In genomic region chr9:37953775-37954437, GRCh38 we compare ENCODE assay signal across 9 cellular contexts. TPM values are rescaled to one million over a fixed set of nuclear protein-coding genes. Genes with fewer than 3 reads are reported as not detected.
DNase-seq lines count a peak whose midpoint lies in the region; ATAC-seq lines count a peak whose summit lies in the region.
"Had no signal": no experiment of that assay in that cellular context is flagged by ENCODE, and none has a peak within 500 bp of the region (broad histone marks: within the 10 kb centered on the region; RNA-seq: fewer than 3 reads in every experiment).

No MANE protein-coding gene starts in this region.

- no peak overlapping the region for H3K4me3 Mint-ChIP-seq in CD4-positive, CD25-positive, alpha-beta regulatory T cell
- peak overlapping the region; percentile 34 for H3K4me3 Mint-ChIP-seq in stimulated activated memory B cell treated with anti-CD40 and anti-IgM and Interleukin-4, amounts not matched to agents 10 μg/mL and 1 μg/mL and 100 μg/mL, for 72 hours

- no peaks in the 10 kb centered on the region for H3K36me3 ChIP-seq in CD4-positive, CD25-positive, alpha-beta regulatory T cell (ENCODE audit: control insufficient read depth, insufficient read depth, low read length)

- peaks cover 0 to 5% (median 5%) of the 10 kb centered on the region in 4 donors for H3K4me1 Mint-ChIP-seq in CD4-positive, CD25-positive, alpha-beta regulatory T cell
- H3K4me1 Mint-ChIP-seq in stimulated activated memory B cell treated with anti-CD40 and anti-IgM and Interleukin-4, amounts not matched to agents 10 μg/mL and 1 μg/mL and 100 μg/mL, for 72 hours: peaks cover 37% of the 10 kb centered on the region

- H3K27ac ChIP-seq in CD4-positive, CD25-positive, alpha-beta regulatory T cell (ENCODE audit: insufficient read depth, low read length, poor library complexity, severe bottlenecking): no peak overlapping the region
- H3K27ac ChIP-seq: KMS-11 had no signal

- DNase-seq in CD4-positive, CD25-positive, alpha-beta regulatory T cell: peak in 1 of 3 donors; percentile 48
- DNase-seq in activated CD8-positive, alpha-beta memory T cell treated with anti-CD3 and anti-CD28 coated beads for 48 hours (ENCODE audit: low read depth in 2 of 3, low spot score in 2 of 3): peak in 2 of 3 experiments; percentile 19 to 30
- DNase-seq in hepatic stellate cell (ENCODE audit: low spot score) (peak; percentile 94), HuH-7.5 (ENCODE audit: low spot score) (no peak), GF-D8 (lab: John Stamatoyannopoulos, UW) (no peak)

- H3K36me3 Mint-ChIP-seq in CD4-positive, CD25-positive, alpha-beta regulatory T cell: peaks cover 4% of the 10 kb centered on the region
- peaks cover 32% of the 10 kb centered on the region for H3K36me3 Mint-ChIP-seq in stimulated activated memory B cell treated with anti-CD40 and anti-IgM and Interleukin-4, amounts not matched to agents 10 μg/mL and 1 μg/mL and 100 μg/mL, for 72 hours

- H3K4me3 ChIP-seq in CD4-positive, CD25-positive, alpha-beta regulatory T cell (ENCODE audit: low read depth, low read length): no peak overlapping the region

- no peaks in the 10 kb centered on the region for H3K27me3 Mint-ChIP-seq in CD4-positive, CD25-positive, alpha-beta regulatory T cell
- peaks cover 11% of the 10 kb centered on the region for H3K27me3 Mint-ChIP-seq in stimulated activated memory B cell treated with anti-CD40 and anti-IgM and Interleukin-4, amounts not matched to agents 10 μg/mL and 1 μg/mL and 100 μg/mL, for 72 hours

- no peak overlapping the region for H3K27ac Mint-ChIP-seq in CD4-positive, CD25-positive, alpha-beta regulatory T cell
- peak overlapping the region; percentile 90 for H3K27ac Mint-ChIP-seq in stimulated activated memory B cell treated with anti-CD40 and anti-IgM and Interleukin-4, amounts not matched to agents 10 μg/mL and 1 μg/mL and 100 μg/mL, for 72 hours

- ATAC-seq in CD4-positive, CD25-positive, alpha-beta regulatory T cell (ENCODE audit: low read depth in 2 of 2): peak; percentile 29 to 40
- ATAC-seq in GM19372 (IDR thresholded peaks at IDR 0.05; ENCODE audit: low read depth, unreplicated experiment) (peak; percentile 62), HG03342 (IDR thresholded peaks at IDR 0.05; ENCODE audit: unreplicated experiment) (peak; percentile 63)
- peak; percentile 86 for ATAC-seq in stimulated activated memory B cell treated with anti-CD40 and anti-IgM and Interleukin-4, amounts not matched to agents 10 μg/mL and 1 μg/mL and 100 μg/mL, for 72 hours

- no peaks in the 10 kb centered on the region for H3K27me3 ChIP-seq in CD4-positive, CD25-positive, alpha-beta regulatory T cell (ENCODE audit: control insufficient read depth, insufficient read depth, low read length)

- peaks cover 4% of the 10 kb centered on the region for H3K4me1 ChIP-seq in CD4-positive, CD25-positive, alpha-beta regulatory T cell (ENCODE audit: control insufficient read depth, insufficient read depth, low read length, poor library complexity, severe bottlenecking)

- H3K9me3 ChIP-seq in CD4-positive, CD25-positive, alpha-beta regulatory T cell (ENCODE audit: control insufficient read depth in 2 of 2, low read length in 2 of 2): no peaks in the 10 kb centered on the region

- no peaks in the 10 kb centered on the region for H3K9me3 Mint-ChIP-seq in CD4-positive, CD25-positive, alpha-beta regulatory T cell
- peaks cover 7% of the 10 kb centered on the region for H3K9me3 Mint-ChIP-seq in stimulated activated memory B cell treated with anti-CD40 and anti-IgM and Interleukin-4, amounts not matched to agents 10 μg/mL and 1 μg/mL and 100 μg/mL, for 72 hours

RNA-seq across cellular contexts. Expression of gene SLC25A51, which starts 50.0 kb away (rescaled TPM):
- 25.3 TPM for total RNA-seq in CD4-positive, CD25-positive, alpha-beta regulatory T cell
- 10 to 100 TPM; 11.2 to 13.5 (median 12.4) TPM for polyA plus RNA-seq in CD4-positive, CD25-positive, alpha-beta regulatory T cell

Comparison
In these comparisons a context has a peak if more than half of its experiments do, and no peak if none do; other contexts are left out.
1. ATAC-seq: peak in every context shown above with its lines; median percentile 86 in stimulated activated memory B cell treated with anti-CD40 and anti-IgM and Interleukin-4, amounts not matched to agents 10 μg/mL and 1 μg/mL and 100 μg/mL, for 72 hours; 63 in HG03342; 62 in GM19372; 34 in CD4-positive, CD25-positive, alpha-beta regulatory T cell.
2. DNase-seq: peak in activated CD8-positive, alpha-beta memory T cell treated with anti-CD3 and anti-CD28 coated beads for 48 hours (2 of 3) and hepatic stellate cell (single experiment); none in HuH-7.5 (single experiment) and GF-D8 (single experiment).